In genomic region chr17:75326587-75326955, GRCh38 we compare ENCODE assay signal across 8 cellular contexts. TPM values are rescaled to one million over a fixed set of nuclear protein-coding genes. Genes with fewer than 3 reads are reported as not detected.
A peak's percentile ranks its signal among the peaks of the same experiment; 100 is the strongest.
DNase-seq lines count a peak whose midpoint lies in the region; ATAC-seq, FAIRE-seq and TF ChIP-seq lines count a peak whose summit lies in the region.

No MANE protein-coding gene starts in this region.

- in situ Hi-C loops in K562 (cut with MboI): no loop called here

- H3K4me1 ChIP-seq in NT2/D1 (ENCODE audit: insufficient read depth, insufficient read length): peaks cover 9% of the 10 kb centered on the region
- peaks cover 15 to 20% of the 10 kb centered on the region in 2 experiments for H3K4me1 ChIP-seq in K562 (replicated peaks in 1 of 2; ENCODE audit: control insufficient read depth in 2 of 2, insufficient read depth in 2 of 2, low read length in 2 of 2)

- no peaks in the 10 kb centered on the region for H3K9me3 Mint-ChIP-seq in activated CD4-positive, alpha-beta T cell treated with anti-CD3 and anti-CD28 coated beads, Interleukin-2, amount 10 ng/mL, durations not matched to agents 7 days and 5 days

- no peaks in the 10 kb centered on the region for H3K27me3 ChIP-seq in NT2/D1 (ENCODE audit: insufficient read depth, insufficient read length)
- no peaks in the 10 kb centered on the region for H3K27me3 ChIP-seq in K562 (ENCODE audit: control insufficient read depth in 2 of 2, insufficient read depth in 2 of 2, low read length in 2 of 2)

- H3K9me3 ChIP-seq in NT2/D1 (ENCODE audit: insufficient read depth, low read length): no peaks in the 10 kb centered on the region
- no peaks in the 10 kb centered on the region for H3K9me3 ChIP-seq in K562 (replicated peaks; ENCODE audit: control insufficient read depth, insufficient read depth, low read depth, low read length)

- H3K9me1 ChIP-seq in K562 (ENCODE audit: control insufficient read depth, insufficient read depth, low read length): no peaks in the 10 kb centered on the region

- H3K9ac ChIP-seq in NT2/D1 (ENCODE audit: insufficient read length, low read depth) (peak overlapping the region; percentile 45), K562 (ENCODE audit: insufficient read depth in 1 of 2, low read depth in 2 of 2, low read length in 2 of 2) (peak overlapping the region; percentile 29 to 46; a peak in 2 of 4 replicates)

- TF ChIP-seq RAD21 in K562 (CRISPR knock-in tag; conservative IDR thresholded peaks at IDR 0.05 in 1 of 2, IDR thresholded peaks at IDR 0.05 in 1 of 2): no peak; a peak in 1 of 4 replicates

- no peak for FAIRE-seq in K562 (lab: Jason Lieb, UNC)

- intact Hi-C loops in K562 (cut with micrococcal nuclease): no loop called here

- TF ChIP-seq EP300 in K562 (IDR thresholded peaks at IDR 0.05; ENCODE audit: low read length): no peak

- BruUV-seq in K562 (replicated peaks; lab: Mats Ljungman, UMichigan): no TSS peak

- peaks cover 37% of the 10 kb centered on the region for H3K36me3 ChIP-seq in NT2/D1 (ENCODE audit: insufficient read depth, insufficient read length, low read length)
- peaks cover 54% of the 10 kb centered on the region; the same call in 2 of the 3 replicates for H3K36me3 ChIP-seq in K562 (ENCODE audit: control insufficient read depth, insufficient read depth, low read length)

- H4K20me1 ChIP-seq in K562 (replicated peaks; ENCODE audit: control insufficient read depth, insufficient read depth, low read length): no peaks in the 10 kb centered on the region; the same call in 1 of the 2 replicates

- ATAC-seq in K562: no peak

- peaks cover 51% of the 10 kb centered on the region for H3K4me1 Mint-ChIP-seq in activated CD4-positive, alpha-beta T cell treated with anti-CD3 and anti-CD28 coated beads, Interleukin-2, amount 10 ng/mL, durations not matched to agents 7 days and 5 days

- H3K4me3 ChIP-seq in NT2/D1 (ENCODE audit: insufficient read length, low read depth) (no peak overlapping the region), K562 (no peak overlapping the region; the same call in 1 of the 2 replicates), skin epidermis (no peak overlapping the region)

- peak overlapping the region; percentile 60 for H3K27ac Mint-ChIP-seq in activated CD4-positive, alpha-beta T cell treated with anti-CD3 and anti-CD28 coated beads, Interleukin-2, amount 10 ng/mL, durations not matched to agents 7 days and 5 days

- H3K27me3 Mint-ChIP-seq in activated CD4-positive, alpha-beta T cell treated with anti-CD3 and anti-CD28 coated beads, Interleukin-2, amount 10 ng/mL, durations not matched to agents 7 days and 5 days: no peaks in the 10 kb centered on the region

- TF ChIP-seq POLR2A in K562 (conservative IDR thresholded peaks at IDR 0.05): no peak

- peak overlapping the region; percentile 65 for H3K27ac ChIP-seq in K562 (ENCODE audit: extremely low read depth, low read depth, low read length)
- peak overlapping the region in 16 of 21 experiments; percentile 0 to 77 (median 50) for H3K27ac ChIP-seq in skin epidermis

- TF ChIP-seq CTCF in K562 (IDR thresholded peaks at IDR 0.05 in 2 of 3, conservative IDR thresholded peaks at IDR 0.05 in 1 of 3; ENCODE audit: insufficient read depth in 2 of 3, low read depth in 1 of 3, low read length in 3 of 3): no peak

- no peak overlapping the region for H2AFZ ChIP-seq in K562 (ENCODE audit: low read depth, low read length)

- peaks cover 49% of the 10 kb centered on the region for H3K36me3 Mint-ChIP-seq in activated CD4-positive, alpha-beta T cell treated with anti-CD3 and anti-CD28 coated beads, Interleukin-2, amount 10 ng/mL, durations not matched to agents 7 days and 5 days (ENCODE audit: low read depth)

- peak overlapping the region; percentile 52 for H3K4me2 ChIP-seq in K562 (ENCODE audit: insufficient read depth, low read length)

- no peak overlapping the region for H3K4me3 Mint-ChIP-seq in activated CD4-positive, alpha-beta T cell treated with anti-CD3 and anti-CD28 coated beads, Interleukin-2, amount 10 ng/mL, durations not matched to agents 7 days and 5 days

- POLR2A ChIA-PET in activated CD4-positive, alpha-beta T cell treated with anti-CD3 and anti-CD28 coated beads, Interleukin-2, amount 10 ng/mL, durations not matched to agents 7 days and 5 days (lab: Charles Lee): interaction anchor here (0.5 kb wide), 1 partner anchor 14 kb away, joined by 3 read pairs; no protein-coding TSS in a partner anchor
- POLR2A ChIA-PET in K562 (lab: Yijun Ruan, JAX): interaction anchor here (0.6 to 2.0 kb wide), 10 partner anchors 10 to 458 kb away, joined by 3 to 15 read pairs (median 4); no protein-coding TSS in a partner anchor

- H3K79me2 ChIP-seq in K562 (ENCODE audit: control insufficient read depth, insufficient read depth, low read length): peaks cover 43% of the 10 kb centered on the region

- CTCF ChIA-PET in activated CD4-positive, alpha-beta T cell treated with anti-CD3 and anti-CD28 coated beads, Interleukin-2, amount 10 ng/mL, durations not matched to agents 7 days and 5 days (lab: Charles Lee): interaction anchor here (0.5 to 2.0 kb wide), 8 partner anchors 10 to 86 kb away, joined by 3 to 7 read pairs (median 4); no protein-coding TSS in a partner anchor
- CTCF ChIA-PET in K562 (lab: Yijun Ruan, JAX; ENCODE audit: low intra/inter-chr PET ratio): interaction anchor here (1.4 kb wide), 1 partner anchor 78 kb away, joined by 3 read pairs; no protein-coding TSS in a partner anchor

- no peak for DNase-seq in activated CD4-positive, alpha-beta T cell treated with anti-CD3 and anti-CD28 coated beads, Interleukin-2, amount 10 ng/mL, durations not matched to agents 7 days and 5 days
- no peak for DNase-seq in activated CD4-positive, alpha-beta T cell treated with anti-CD3 and anti-CD28 coated beads, Interleukin-2, amount 50 U/mL, for 48 hours
- DNase-seq in NT2/D1 (ENCODE audit: low read depth, low spot score): no peak
- no peak for DNase-seq in K562 (ENCODE audit: extremely low read depth in 1 of 4, low spot score in 3 of 4)
- DNase-seq in NCI-H2107 (lab: John Stamatoyannopoulos, UW): no peak
- DNase-seq in hypothalamus (lab: John Stamatoyannopoulos, UW): no peak
- DNase-seq in HCEC 1CT: no peak

TF ChIP-seq in K562, 482 proteins besides CTCF, POLR2A, EP300 and RAD21 (continues in another document):
- TF ChIP-seq NFE2 (IDR thresholded peaks at IDR 0.05; ENCODE audit: low read depth): peak; percentile 55
- 0 out of 2 replicates have a peak, but pooled peaks have one; percentile 18 for TF ChIP-seq C11orf30 (IDR thresholded peaks at IDR 0.05; ENCODE audit: low read depth)
- TF ChIP-seq MTF1 (CRISPR knock-in tag; IDR thresholded peaks at IDR 0.05; ENCODE audit: borderline replicate concordance): no peak
- TF ChIP-seq KLF1 (tag; IDR thresholded peaks at IDR 0.05): no peak

RNA-seq across cellular contexts. Expression of gene SLC25A19, which starts 37.3 kb away (rescaled TPM):
- 10 to 100 TPM; 27.6 to 30.5 TPM for total RNA-seq in activated CD4-positive, alpha-beta T cell treated with anti-CD3 and anti-CD28 coated beads, Interleukin-2, amount 10 ng/mL, durations not matched to agents 7 days and 5 days
- 80.8 and 110 TPM in 2 replicates for total RNA-seq in K562 (2011; cell fraction: chromatin; rRNA removed; ENCODE audit: low replicate concordance)
- total RNA-seq in K562 (2011; cell fraction: nucleolus; rRNA removed): 83.7 and 96.9 TPM in 2 replicates
- total RNA-seq in K562 (2011; cell fraction: nucleoplasm; rRNA removed): 75.9 and 93.0 TPM in 2 replicates
- total RNA-seq in K562 (2014; rRNA removed) (56.1 and 71.6 TPM in 2 replicates), K562 (2014; rRNA removed; fragmentation: Illumina TruSeq; extraction: Trizol) (35.9 and 45.2 TPM in 2 replicates), K562 (2015; rRNA removed; fragmentation: Illumina TruSeq; extraction: Trizol) (49.0 and 49.3 TPM in 2 replicates), K562 (2021) (73.4 and 76.6 TPM in 2 replicates)
- polyA plus RNA-seq in K562 (2011; rRNA removed) (51.7 and 55.3 TPM in 2 replicates), K562 (2014; fragmentation: Illumina TruSeq; extraction: Trizol) (57.1 and 60.9 TPM in 2 replicates), K562 (2014; fragmentation: Nextera tagmentation; extraction: Ambion mirVana) (10 to 100 TPM; 33.4 to 49.3 TPM), K562 (2014; rRNA removed) (73.1 and 83.5 TPM in 2 replicates)
- polyA plus RNA-seq in K562 (2011; cell fraction: cytosol; rRNA removed): 70.2 and 111 TPM in 2 replicates
- 50.7 and 83.5 TPM in 2 replicates for polyA plus RNA-seq in K562 (2011; cell fraction: nucleus; rRNA removed)
- polyA plus RNA-seq in K562 (2012): 26.6 and 58.9 TPM in 2 replicates
- 29.7 and 31.1 TPM in 2 replicates for polyA minus RNA-seq in K562 (2011; rRNA and poly(A)+ RNA removed)
- 18.5 and 33.6 TPM in 2 replicates for polyA minus RNA-seq in K562 (2011; cell fraction: cytosol; rRNA and poly(A)+ RNA removed)
- polyA minus RNA-seq in K562 (2011; cell fraction: nucleus; rRNA and poly(A)+ RNA removed): 32.9 and 44.3 TPM in 2 replicates

RNA-seq across cellular contexts. Expression of gene MIF4GD, which starts 55.5 kb away (rescaled TPM):
- total RNA-seq in activated CD4-positive, alpha-beta T cell treated with anti-CD3 and anti-CD28 coated beads, Interleukin-2, amount 10 ng/mL, durations not matched to agents 7 days and 5 days: 10 to 100 TPM; 44.4 to 44.6 TPM
- total RNA-seq in K562 (2011; cell fraction: chromatin; rRNA removed; ENCODE audit: low replicate concordance): 28.8 and 42.4 TPM in 2 replicates
- total RNA-seq in K562 (2011; cell fraction: nucleolus; rRNA removed): 36.0 and 43.4 TPM in 2 replicates
- total RNA-seq in K562 (2011; cell fraction: nucleoplasm; rRNA removed): 32.6 and 37.5 TPM in 2 replicates
- 22.4 and 25.2 TPM in 2 replicates for total RNA-seq in K562 (2014; rRNA removed)
- 11.8 and 12.3 TPM in 2 replicates for total RNA-seq in K562 (2014; rRNA removed; fragmentation: Illumina TruSeq; extraction: Trizol)
- total RNA-seq in K562 (2015; rRNA removed; fragmentation: Illumina TruSeq; extraction: Trizol): 13.2 and 14.0 TPM in 2 replicates
- total RNA-seq in K562 (2021): 23.0 and 27.1 TPM in 2 replicates
- 50.8 and 53.9 TPM in 2 replicates for polyA plus RNA-seq in K562 (2011; rRNA removed)
- polyA plus RNA-seq in K562 (2011; cell fraction: cytosol; rRNA removed): 71.3 and 91.1 TPM in 2 replicates
- polyA plus RNA-seq in K562 (2011; cell fraction: nucleus; rRNA removed): 56.0 and 67.5 TPM in 2 replicates
- 28.0 and 61.3 TPM in 2 replicates for polyA plus RNA-seq in K562 (2012)
- 25.5 and 28.1 TPM in 2 replicates for polyA plus RNA-seq in K562 (2014; fragmentation: Illumina TruSeq; extraction: Trizol)
- 10 to 100 TPM; 46.7 to 63.8 TPM for polyA plus RNA-seq in K562 (2014; fragmentation: Nextera tagmentation; extraction: Ambion mirVana)
- polyA plus RNA-seq in K562 (2014; rRNA removed): 30.6 and 36.0 TPM in 2 replicates
- 25.6 TPM in 2 replicates for polyA minus RNA-seq in K562 (2011; rRNA and poly(A)+ RNA removed)
- polyA minus RNA-seq in K562 (2011; cell fraction: cytosol; rRNA and poly(A)+ RNA removed): 13.5 and 16.8 TPM in 2 replicates
- 8.3 and 15.0 TPM in 2 replicates for polyA minus RNA-seq in K562 (2011; cell fraction: nucleus; rRNA and poly(A)+ RNA removed)
